ENCODE assay signal across 9 cellular contexts in the genomic region with DNA sequence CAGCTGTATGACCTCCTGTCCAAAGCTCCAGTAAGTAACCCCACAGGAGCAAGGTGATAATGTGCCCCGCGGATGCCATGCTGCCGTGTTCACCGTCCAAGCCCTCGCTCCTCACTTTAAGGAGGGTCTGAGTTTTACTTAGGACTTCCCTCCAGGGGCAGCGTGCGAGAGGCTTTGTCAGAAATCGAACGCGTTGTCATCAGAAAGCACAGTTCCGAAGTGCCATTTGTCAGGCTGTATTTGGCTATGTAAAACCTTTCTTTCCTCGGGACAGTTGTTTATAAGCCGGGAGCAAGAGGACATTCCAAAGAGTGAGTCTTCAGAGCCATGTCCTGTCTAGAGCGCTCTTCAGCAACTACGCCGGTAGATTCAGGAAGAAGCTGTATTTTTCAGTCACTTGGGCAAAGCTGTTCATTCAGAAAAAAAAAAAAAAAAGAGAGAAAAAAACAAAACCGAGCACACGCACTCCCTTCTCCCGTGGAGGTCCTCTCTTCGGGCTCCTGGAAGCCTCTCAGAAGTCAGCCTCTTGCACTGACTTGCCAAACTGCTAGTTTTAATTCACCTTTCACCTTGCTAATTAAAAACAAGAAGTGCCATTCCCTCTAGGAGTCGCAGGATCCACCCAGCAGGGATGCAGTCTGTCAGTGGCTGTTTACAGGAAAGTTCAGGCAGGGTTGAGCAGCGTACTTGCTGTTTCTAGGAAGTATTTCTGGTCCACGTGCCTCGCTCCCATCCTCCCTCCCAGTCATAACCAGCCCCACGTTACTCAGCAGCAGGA. TPM values are rescaled to one million over a fixed set of nuclear protein-coding genes. Genes with fewer than 3 reads are reported as not detected.
DNase-seq lines count a peak whose midpoint lies in the region; ATAC-seq, FAIRE-seq and TF ChIP-seq lines count a peak whose summit lies in the region.
"Had no signal": no experiment of that assay in that cellular context is flagged by ENCODE, and none has a peak within 500 bp of the region (broad histone marks: within the 10 kb centered on the region; RNA-seq: fewer than 3 reads in every experiment).

A gene (minus strand): TSS at position 676 of the 778 bp plus-strand sequence.

- H3K4me3 ChIP-seq in HepG2 (replicated peaks in 1 of 3; ENCODE audit: insufficient read depth in 1 of 3, low read depth in 2 of 3, low read length in 3 of 3), result no peak within 1 kb of the TSS
- peak within 1 kb of the TSS in 3 of 4 donors; percentile 29 to 45 (median 42) for H3K4me3 ChIP-seq in upper lobe of left lung

- no peaks in the 10 kb centered on the region for H3K4me1 Mint-ChIP-seq in immature natural killer cell

- H3K9me3 ChIP-seq in HepG2 (ENCODE audit: low read length), result no peaks in the 10 kb centered on the region
- no peaks in the 10 kb centered on the region for H3K9me3 ChIP-seq in upper lobe of left lung

- TF ChIP-seq CTCF in HepG2 (CRISPR knock-in tag; IDR thresholded peaks at IDR 0.05) (no peak), upper lobe of left lung (IDR thresholded peaks at IDR 0.05) (no peak)

- TF ChIP-seq RAD21 in HepG2 (CRISPR knock-in tag; IDR thresholded peaks at IDR 0.05), result no peak

- H3K9me3 Mint-ChIP-seq in immature natural killer cell, result peaks cover 6 to 32% (median 13%) of the 10 kb centered on the region in 6 donors

- H3K4me3 Mint-ChIP-seq in immature natural killer cell, result no peak within 1 kb of the TSS

- no peak for FAIRE-seq in HepG2 (lab: Jason Lieb, UNC)
- FAIRE-seq: TTC549 had no signal

- BruUV-seq in HepG2 (replicated peaks; lab: Mats Ljungman, UMichigan), result no TSS peak

- H3K36me3 ChIP-seq in HepG2 (replicated peaks in 1 of 2; ENCODE audit: control insufficient read depth in 1 of 2, insufficient read depth in 2 of 2, low read length in 2 of 2), result no peaks in the 10 kb centered on the region
- no peaks in the 10 kb centered on the region for H3K36me3 ChIP-seq in upper lobe of left lung

- in situ Hi-C loops in HepG2 (cut with HindIII; ENCODE audit: extremely low pct_ligation_motif_present, low pct_unique_long_range_greater_than_20kb), result no loop called here

- H4K20me1 ChIP-seq in HepG2 (ENCODE audit: insufficient read depth, low read length), result no peaks in the 10 kb centered on the region

- no peak within 1 kb of the TSS for H3K27ac ChIP-seq in HepG2 (ENCODE audit: extremely low read length, insufficient read depth, low read length)
- H3K27ac ChIP-seq in upper lobe of left lung, result no peak within 1 kb of the TSS

- WGBS in HepG2 (ENCODE audit: low lambda C conversion rate), result 1% methylated on average over 25 of the region's 25 CpGs
- WGBS in upper lobe of left lung, 2 donors, result 0 to 2% methylated on average over 15 to 19 of the region's 25 CpGs

- no peak within 1 kb of the TSS for H3K27ac Mint-ChIP-seq in immature natural killer cell

- POLR2A ChIA-PET in HepG2 (lab: Yijun Ruan, JAX), result no interaction called here

- intact Hi-C loops in HepG2 (cut with micrococcal nuclease; ENCODE audit: unreplicated experiment), result no loop called here

- H2AFZ ChIP-seq in HepG2 (ENCODE audit: low read length), result peak within 1 kb of the TSS; percentile 23

- H3K9ac ChIP-seq in HepG2 (ENCODE audit: insufficient read depth, low read depth, low read length), result no peak within 1 kb of the TSS

- H3K4me1 ChIP-seq in HepG2 (ENCODE audit: insufficient read depth, low read length) (no peaks in the 10 kb centered on the region), upper lobe of left lung (peaks cover 0 to 7% (median 0%) of the 10 kb centered on the region in 4 donors)

- H3K4me2 ChIP-seq in HepG2 (ENCODE audit: low read depth, low read length), result peak within 1 kb of the TSS; percentile 39; the same call in 1 of the 2 replicates

- TF ChIP-seq EP300 in HepG2 (IDR thresholded peaks at IDR 0.05; ENCODE audit: low read depth in 2 of 2, low read length in 2 of 2), result no peak
- TF ChIP-seq EP300 in HepG2 (CRISPR knock-in tag; IDR thresholded peaks at IDR 0.05; ENCODE audit: borderline replicate concordance), result no peak
- TF ChIP-seq EP300 in upper lobe of left lung (IDR thresholded peaks at IDR 0.05), result no peak

- ATAC-seq in HepG2 (peak; percentile 61), upper lobe of left lung (ENCODE audit: low FRiP score in 2 of 2) (peak in 1 of 2 donors; percentile 62)

- DNase-seq in NCI-H1417 (lab: John Stamatoyannopoulos, UW) (peak in 2 of 3 experiments; percentile 43 to 55), NCI-H1417 treated with DMSO at 0.1 percent for 48 hours (lab: John Stamatoyannopoulos, UW) (no peak), brain pericyte (ENCODE audit: low read depth, low spot score) (peak; percentile 20), HepG2 (ENCODE audit: low spot score) (no peak), upper lobe of left lung (peak in 1 of 2 donors; percentile 20), immature natural killer cell (no peak), NCI-H1048 (lab: John Stamatoyannopoulos, UW) (no peak)
- no peak for DNase-seq in activated naive CD4-positive, alpha-beta T cell treated with Interleukin-2 at 50 U/mL for 16 hours

- peaks cover 0 to 4% (median 3%) of the 10 kb centered on the region in 3 donors for H3K36me3 Mint-ChIP-seq in immature natural killer cell

- CTCF ChIA-PET in HepG2 (lab: Yijun Ruan, JAX; ENCODE audit: low intra/inter-chr PET ratio, low total read pairs), result no interaction called here

- H3K27me3 ChIP-seq in HepG2 (ENCODE audit: control insufficient read depth in 1 of 2, insufficient read depth in 2 of 2, low read length in 2 of 2), result peaks cover 0 to 9% of the 10 kb centered on the region in 2 experiments; a peak in 3 of 5 replicates
- no peaks in the 10 kb centered on the region for H3K27me3 ChIP-seq in upper lobe of left lung

- TF ChIP-seq POLR2A in HepG2 (IDR thresholded peaks at IDR 0.05; ENCODE audit: insufficient read depth in 1 of 2, low read depth in 2 of 2, low read length in 2 of 2), result no peak
- no peak for TF ChIP-seq POLR2A in upper lobe of left lung (IDR thresholded peaks at IDR 0.05)

- no peaks in the 10 kb centered on the region for H3K79me2 ChIP-seq in HepG2 (ENCODE audit: insufficient read depth, low read length)

- peaks cover 0 to 3% (median 2%) of the 10 kb centered on the region in 3 donors for H3K27me3 Mint-ChIP-seq in immature natural killer cell (ENCODE audit: low read depth in 3 of 3)

TF ChIP-seq in HepG2, 621 proteins besides CTCF, POLR2A, EP300 and RAD21 (continues in another document):
- TF ChIP-seq, protein P1, sequence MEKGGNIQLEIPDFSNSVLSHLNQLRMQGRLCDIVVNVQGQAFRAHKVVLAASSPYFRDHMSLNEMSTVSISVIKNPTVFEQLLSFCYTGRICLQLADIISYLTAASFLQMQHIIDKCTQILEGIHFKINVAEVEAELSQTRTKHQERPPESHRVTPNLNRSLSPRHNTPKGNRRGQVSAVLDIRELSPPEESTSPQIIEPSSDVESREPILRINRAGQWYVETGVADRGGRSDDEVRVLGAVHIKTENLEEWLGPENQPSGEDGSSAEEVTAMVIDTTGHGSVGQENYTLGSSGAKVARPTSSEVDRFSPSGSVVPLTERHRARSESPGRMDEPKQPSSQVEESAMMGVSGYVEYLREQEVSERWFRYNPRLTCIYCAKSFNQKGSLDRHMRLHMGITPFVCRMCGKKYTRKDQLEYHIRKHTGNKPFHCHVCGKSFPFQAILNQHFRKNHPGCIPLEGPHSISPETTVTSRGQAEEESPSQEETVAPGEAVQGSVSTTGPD (CRISPR knock-in tag; IDR thresholded peaks at IDR 0.05), result no peak
- TF ChIP-seq ZBTB3 (CRISPR knock-in tag; IDR thresholded peaks at IDR 0.05; ENCODE audit: borderline replicate concordance, low read depth), result no peak
- no peak for TF ChIP-seq ARID2 (CRISPR knock-in tag; IDR thresholded peaks at IDR 0.05; ENCODE audit: borderline replicate concordance)
- no peak for TF ChIP-seq ELF4 (CRISPR knock-in tag; IDR thresholded peaks at IDR 0.05; ENCODE audit: borderline replicate concordance)
- TF ChIP-seq JUNB (CRISPR knock-in tag; IDR thresholded peaks at IDR 0.05; ENCODE audit: borderline replicate concordance), result no peak
- TF ChIP-seq, protein P2, sequence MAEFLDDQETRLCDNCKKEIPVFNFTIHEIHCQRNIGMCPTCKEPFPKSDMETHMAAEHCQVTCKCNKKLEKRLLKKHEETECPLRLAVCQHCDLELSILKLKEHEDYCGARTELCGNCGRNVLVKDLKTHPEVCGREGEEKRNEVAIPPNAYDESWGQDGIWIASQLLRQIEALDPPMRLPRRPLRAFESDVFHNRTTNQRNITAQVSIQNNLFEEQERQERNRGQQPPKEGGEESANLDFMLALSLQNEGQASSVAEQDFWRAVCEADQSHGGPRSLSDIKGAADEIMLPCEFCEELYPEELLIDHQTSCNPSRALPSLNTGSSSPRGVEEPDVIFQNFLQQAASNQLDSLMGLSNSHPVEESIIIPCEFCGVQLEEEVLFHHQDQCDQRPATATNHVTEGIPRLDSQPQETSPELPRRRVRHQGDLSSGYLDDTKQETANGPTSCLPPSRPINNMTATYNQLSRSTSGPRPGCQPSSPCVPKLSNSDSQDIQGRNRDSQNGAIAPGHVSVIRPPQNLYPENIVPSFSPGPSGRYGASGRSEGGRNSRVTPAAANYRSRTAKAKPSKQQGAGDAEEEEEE (CRISPR knock-in tag; IDR thresholded peaks at IDR 0.05; ENCODE audit: borderline replicate concordance), result no peak

RNA-seq across cellular contexts. Expression of the gene that starts here (rescaled TPM):
- not detected in 2 replicates for total RNA-seq in HepG2 (2016; rRNA removed; fragmentation: Illumina TruSeq; extraction: Trizol)
- not detected in 2 replicates for total RNA-seq in HepG2 (2016; cell fraction: cytosol; rRNA removed; fragmentation: Illumina TruSeq; extraction: Trizol; ENCODE audit: low read depth)
- total RNA-seq in HepG2 (2016; cell fraction: insoluble cytoplasmic fraction; rRNA removed; fragmentation: Illumina TruSeq; extraction: Trizol), result not detected in 2 replicates
- total RNA-seq in HepG2 (2016; cell fraction: membrane; rRNA removed; fragmentation: Illumina TruSeq; extraction: Trizol), result not detected in 2 replicates
- not detected in 2 replicates for total RNA-seq in HepG2 (2016; cell fraction: nucleus; rRNA removed; fragmentation: Illumina TruSeq; extraction: Trizol)
- polyA plus RNA-seq in HepG2 (2011; rRNA removed), result not detected in 2 replicates
- not detected in 2 replicates for polyA plus RNA-seq in HepG2 (2011; cell fraction: cytosol; rRNA removed)
- not detected in 2 replicates for polyA plus RNA-seq in HepG2 (2011; cell fraction: nucleus; rRNA removed)
- polyA plus RNA-seq in HepG2 (2012), result not detected in 2 replicates
- not detected in 2 replicates for polyA plus RNA-seq in HepG2 (2016; cell fraction: cytosol; fragmentation: Illumina TruSeq; extraction: Trizol; ENCODE audit: low read depth)
- polyA plus RNA-seq in HepG2 (2016; cell fraction: insoluble cytoplasmic fraction; fragmentation: Illumina TruSeq; extraction: Trizol; ENCODE audit: low read depth), result not detected in 2 replicates
- not detected in 2 replicates for polyA plus RNA-seq in HepG2 (2016; cell fraction: membrane; fragmentation: Illumina TruSeq; extraction: Trizol; ENCODE audit: low read depth)
- not detected in 2 replicates for polyA plus RNA-seq in HepG2 (2016; cell fraction: nucleus; fragmentation: Illumina TruSeq; extraction: Trizol; ENCODE audit: insufficient read depth, low read depth)
- polyA minus RNA-seq in HepG2 (2011; rRNA and poly(A)+ RNA removed; ENCODE audit: low replicate concordance), result not detected in 2 replicates
- polyA minus RNA-seq in HepG2 (2011; cell fraction: cytosol; rRNA and poly(A)+ RNA removed), result not detected in 2 replicates
- not detected in 2 replicates for polyA minus RNA-seq in HepG2 (2011; cell fraction: nucleus; rRNA and poly(A)+ RNA removed)
- 10 to 100 TPM in 2 of 6 donors, 1 to 10 TPM in 3, under 1 TPM in 1; under 0.01 to 14.2 (median 6.9) TPM for total RNA-seq in upper lobe of left lung
- polyA plus RNA-seq in immature natural killer cell, result not detected

Comparison
In these comparisons a context has a peak if more than half of its experiments do, and no peak if none do; other contexts are left out.
1. DNase-seq: peak in NCI-H1417 (2 of 3) and brain pericyte (single experiment); none in NCI-H1417 treated with DMSO at 0.1 percent for 48 hours (single experiment), HepG2 (single experiment), immature natural killer cell (0 of 3), activated naive CD4-positive, alpha-beta T cell treated with Interleukin-2 at 50 U/mL for 16 hours (single experiment) and NCI-H1048 (single experiment).
2. Peak in ATAC-seq and H3K4me2 ChIP-seq in HepG2; RNA of the gene not detected or under 1 TPM.
3. H3K4me3 ChIP-seq: peak in upper lobe of left lung (3 of 4); none in HepG2 (0 of 3).